1 cellular context compared by ENCODE assay signal in genomic region chr1:95139039-95139438, GRCh38.
TF ChIP-seq lines count a peak whose summit lies in the region.

No MANE protein-coding gene starts in this region.

TF ChIP-seq in K562, 482 proteins besides CTCF, POLR2A, EP300 and RAD21 (continued from another document):
- TF ChIP-seq, protein P1, sequence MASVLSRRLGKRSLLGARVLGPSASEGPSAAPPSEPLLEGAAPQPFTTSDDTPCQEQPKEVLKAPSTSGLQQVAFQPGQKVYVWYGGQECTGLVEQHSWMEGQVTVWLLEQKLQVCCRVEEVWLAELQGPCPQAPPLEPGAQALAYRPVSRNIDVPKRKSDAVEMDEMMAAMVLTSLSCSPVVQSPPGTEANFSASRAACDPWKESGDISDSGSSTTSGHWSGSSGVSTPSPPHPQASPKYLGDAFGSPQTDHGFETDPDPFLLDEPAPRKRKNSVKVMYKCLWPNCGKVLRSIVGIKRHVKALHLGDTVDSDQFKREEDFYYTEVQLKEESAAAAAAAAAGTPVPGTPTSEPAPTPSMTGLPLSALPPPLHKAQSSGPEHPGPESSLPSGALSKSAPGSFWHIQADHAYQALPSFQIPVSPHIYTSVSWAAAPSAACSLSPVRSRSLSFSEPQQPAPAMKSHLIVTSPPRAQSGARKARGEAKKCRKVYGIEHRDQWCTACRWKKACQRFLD (CRISPR knock-in tag; IDR thresholded peaks at IDR 0.05), result no peak
- TF ChIP-seq EZH2 (IDR thresholded peaks at IDR 0.05; ENCODE audit: borderline replicate concordance, low read depth, low read length) (no peak), ZNF184 (CRISPR knock-in tag; IDR thresholded peaks at IDR 0.05) (no peak), MTA1 (IDR thresholded peaks at IDR 0.05; ENCODE audit: borderline replicate concordance) (no peak)
